ENCODE assay signal across 15 cellular contexts in the genomic region with DNA sequence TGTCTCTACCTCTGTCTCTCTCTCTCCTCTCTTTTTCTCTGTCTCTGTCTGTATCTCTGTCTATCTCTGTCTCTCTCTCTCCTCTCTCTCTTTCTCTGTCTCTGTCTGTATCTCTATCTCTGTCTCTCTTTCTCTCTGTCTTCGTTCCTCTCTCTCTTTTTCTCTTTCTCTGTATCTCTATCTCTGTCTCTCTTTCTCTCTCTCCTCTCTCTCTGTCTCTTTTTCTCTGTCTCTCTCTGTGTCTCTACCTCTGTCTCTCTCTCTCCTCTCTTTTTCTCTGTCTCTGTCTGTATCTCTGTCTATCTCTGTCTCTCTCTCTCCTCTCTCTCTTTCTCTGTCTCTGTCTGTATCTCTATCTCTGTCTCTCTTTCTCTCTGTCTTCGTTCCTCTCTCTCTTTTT. TPM values are rescaled to one million over a fixed set of nuclear protein-coding genes. Genes with fewer than 3 reads are reported as not detected.
"Had no signal": no experiment of that assay in that cellular context is flagged by ENCODE, and none has a peak within 500 bp of the region (broad histone marks: within the 10 kb centered on the region; RNA-seq: fewer than 3 reads in every experiment).

No MANE protein-coding gene starts in this region.

RNA-seq across cellular contexts. Expression of a gene that starts 4.5 kb away (rescaled TPM):
- total RNA-seq: activated CD4-positive, alpha-beta memory T cell treated with anti-CD3 and anti-CD28 coated beads, Interleukin-2, amount 10 ng/mL, durations not matched to agents 7 days and 5 days; activated CD4-positive, alpha-beta T cell treated with anti-CD3 and anti-CD28 coated beads for 36 hours; activated CD4-positive, alpha-beta T cell treated with anti-CD3 and anti-CD28 coated beads, Interleukin-2, amount 10 ng/mL, durations not matched to agents 7 days and 5 days; activated CD8-positive, alpha-beta memory T cell treated with anti-CD3 and anti-CD28 coated beads, Interleukin-2, amount 10 ng/mL, durations not matched to agents 7 days and 5 days; activated CD8-positive, alpha-beta T cell treated with anti-CD3 and anti-CD28 coated beads, Interleukin-2, amount 10 ng/mL, durations not matched to agents 7 days and 5 days; activated naive CD8-positive, alpha-beta T cell treated with anti-CD3 and anti-CD28 coated beads, Interleukin-2, amount 10 ng/mL, durations not matched to agents 7 days and 5 days; activated T-helper 2 cell treated with anti-CD3 and anti-CD28 coated beads, Interferon-gamma antibody, Interleukin-2, Interleukin-4, amounts not matched to agents 10 μg/mL and 5 μg/mL and 100 μg/mL, durations not matched to agents 14 hours and 24 hours and 36 hours; ascending aorta; bronchial epithelial cell; cardiac muscle cell; chondrocyte; T-cell; T-helper 1 cell treated with Interleukin-12 subunit alpha and Interleukin-12 subunit beta and Interleukin-4 antibody, amounts not matched to agents 30 ng/mL and 1 ng/mL, for 36 hours; T-helper 17 cell; T-helper 2 cell treated with Interferon-gamma antibody and Interleukin-4, amounts not matched to agents 100 ng/mL and 5 ng/mL, for 36 hours had no signal
- polyA plus RNA-seq: cardiac muscle cell had no signal
